In genomic region chr17:71237903-71238538, GRCh38 we compare ENCODE assay signal across 12 cellular contexts.
A peak's percentile ranks its signal among the peaks of the same experiment; 100 is the strongest.
DNase-seq lines count a peak whose midpoint lies in the region; ATAC-seq, FAIRE-seq and TF ChIP-seq lines count a peak whose summit lies in the region.
"Had no signal": no experiment of that assay in that cellular context is flagged by ENCODE, and none has a peak within 500 bp of the region (broad histone marks: within the 10 kb centered on the region; RNA-seq: fewer than 3 reads in every experiment).

No MANE protein-coding gene starts in this region.

- H3K4me1 Mint-ChIP-seq in activated CD8-positive, alpha-beta T cell treated with anti-CD3 and anti-CD28 coated beads, Interleukin-2, amount 10 ng/mL, durations not matched to agents 7 days and 5 days (ENCODE audit: low read depth): no peaks in the 10 kb centered on the region
- no peaks in the 10 kb centered on the region for H3K4me1 Mint-ChIP-seq in nephron progenitor cell
- H3K4me1 Mint-ChIP-seq: activated naive CD4-positive, alpha-beta T cell treated with anti-CD3 and anti-CD28 coated beads, Interleukin-2, amount 50 U/mL, for 24 hours had no signal

- ATAC-seq in A549: peak; percentile 62 to 73; a peak in 4 of 6 replicates
- no peak for ATAC-seq in activated CD8-positive, alpha-beta T cell treated with anti-CD3 and anti-CD28 coated beads, Interleukin-2, amount 10 ng/mL, durations not matched to agents 7 days and 5 days
- ATAC-seq: left cardiac atrium had no signal

- POLR2A ChIA-PET in A549 (lab: Yijun Ruan, JAX): no interaction called here
- POLR2A ChIA-PET in activated CD8-positive, alpha-beta T cell treated with anti-CD3 and anti-CD28 coated beads, Interleukin-2, amount 10 ng/mL, durations not matched to agents 7 days and 5 days (lab: Charles Lee): no interaction called here

- peak; percentile 6 to 37 for DNase-seq in A549 (ENCODE audit: low read depth in 1 of 2, low spot score in 1 of 2)
- peak; percentile 25 for DNase-seq in HFF-Myc (ENCODE audit: extremely low read depth, low read depth)
- peak; percentile 40 for DNase-seq in NCI-H748 treated with DMSO at 0.1 percent for 48 hours (lab: John Stamatoyannopoulos, UW)
- DNase-seq in fibroblast of villous mesenchyme (ENCODE audit: low read depth): peak; percentile 55
- no peak for DNase-seq in activated CD8-positive, alpha-beta T cell treated with anti-CD3 and anti-CD28 coated beads, Interleukin-2, amount 10 ng/mL, durations not matched to agents 7 days and 5 days
- no peak for DNase-seq in nephron progenitor cell
- no peak for DNase-seq in cardiac septum (ENCODE audit: low spot score)
- no peak for DNase-seq in stimulated activated naive CD4-positive, alpha-beta T cell (lab: John Stamatoyannopoulos, UW)
- DNase-seq: left cardiac atrium had no signal

- CTCF ChIA-PET in A549 (lab: Yijun Ruan, JAX): interaction anchor here (1.2 to 3.4 kb wide), 5 partner anchors 39 to 880 kb away, joined by 3 to 10 read pairs (median 5); no protein-coding TSS in a partner anchor
- CTCF ChIA-PET in activated CD8-positive, alpha-beta T cell treated with anti-CD3 and anti-CD28 coated beads, Interleukin-2, amount 10 ng/mL, durations not matched to agents 7 days and 5 days (lab: Charles Lee): no interaction called here

- 13% methylated on average over 1 of the region's 1 CpG for WGBS in A549 (ENCODE audit: missing lambda C conversion rate)

- no peak overlapping the region for H3K4me2 ChIP-seq in A549

- no peak for TF ChIP-seq EP300 in A549 (IDR thresholded peaks at IDR 0.05)

- TF ChIP-seq RAD21 in A549 (conservative IDR thresholded peaks at IDR 0.05 in 1 of 2, IDR thresholded peaks at IDR 0.05 in 1 of 2): peak; percentile 58 to 67

- peak; percentile 90 for FAIRE-seq in A549 (lab: Jason Lieb, UNC)
- FAIRE-seq: H1 had no signal

- no peak overlapping the region for H3K27ac ChIP-seq in A549
- H3K27ac ChIP-seq: SJCRH30 had no signal

- intact Hi-C loops in cardiac septum (cut with DNase I): no loop called here

- no peaks in the 10 kb centered on the region for H3K4me1 ChIP-seq in A549
- H3K4me1 ChIP-seq: SJCRH30 had no signal

- H3K27me3 Mint-ChIP-seq in activated CD8-positive, alpha-beta T cell treated with anti-CD3 and anti-CD28 coated beads, Interleukin-2, amount 10 ng/mL, durations not matched to agents 7 days and 5 days (ENCODE audit: low read depth): no peaks in the 10 kb centered on the region
- H3K27me3 Mint-ChIP-seq in nephron progenitor cell (ENCODE audit: low read depth, poor library complexity): no peaks in the 10 kb centered on the region
- H3K27me3 Mint-ChIP-seq: activated naive CD4-positive, alpha-beta T cell treated with anti-CD3 and anti-CD28 coated beads, Interleukin-2, amount 50 U/mL, for 24 hours had no signal

- peaks cover 3% of the 10 kb centered on the region for H3K9me3 Mint-ChIP-seq in activated CD8-positive, alpha-beta T cell treated with anti-CD3 and anti-CD28 coated beads, Interleukin-2, amount 10 ng/mL, durations not matched to agents 7 days and 5 days (ENCODE audit: insufficient read depth)
- no peaks in the 10 kb centered on the region for H3K9me3 Mint-ChIP-seq in nephron progenitor cell

- H3K4me3 ChIP-seq in A549: no peak overlapping the region
- no peak overlapping the region for H3K4me3 ChIP-seq in HFF-Myc (replicated peaks; ENCODE audit: low read depth, low read length)
- no peak overlapping the region for H3K4me3 ChIP-seq in fibroblast of villous mesenchyme (ENCODE audit: low read depth, low read length)
- H3K4me3 ChIP-seq: SJCRH30 had no signal

- TF ChIP-seq POLR2A in A549 (IDR thresholded peaks at IDR 0.05; ENCODE audit: low read length): no peak

- H3K27ac Mint-ChIP-seq in activated CD8-positive, alpha-beta T cell treated with anti-CD3 and anti-CD28 coated beads, Interleukin-2, amount 10 ng/mL, durations not matched to agents 7 days and 5 days: no peak overlapping the region
- H3K27ac Mint-ChIP-seq in nephron progenitor cell: no peak overlapping the region
- H3K27ac Mint-ChIP-seq: activated naive CD4-positive, alpha-beta T cell treated with anti-CD3 and anti-CD28 coated beads, Interleukin-2, amount 50 U/mL, for 24 hours had no signal

- no peak overlapping the region for H3K4me3 Mint-ChIP-seq in activated CD8-positive, alpha-beta T cell treated with anti-CD3 and anti-CD28 coated beads, Interleukin-2, amount 10 ng/mL, durations not matched to agents 7 days and 5 days
- H3K4me3 Mint-ChIP-seq in nephron progenitor cell: no peak overlapping the region
- H3K4me3 Mint-ChIP-seq: activated naive CD4-positive, alpha-beta T cell treated with anti-CD3 and anti-CD28 coated beads, Interleukin-2, amount 50 U/mL, for 24 hours had no signal

- TF ChIP-seq CTCF in A549 (IDR thresholded peaks at IDR 0.05): peak; percentile 43
- TF ChIP-seq CTCF in HFF-Myc (IDR thresholded peaks at IDR 0.05; ENCODE audit: low read depth, low read length, missing control alignments): no peak
- TF ChIP-seq CTCF in fibroblast of villous mesenchyme (IDR thresholded peaks at IDR 0.05; ENCODE audit: insufficient read depth, low read depth, low read length): peak; percentile 45
- TF ChIP-seq CTCF in nephron progenitor cell (IDR thresholded peaks at IDR 0.05): no peak

- no peaks in the 10 kb centered on the region for H3K9me3 ChIP-seq in A549
- H3K9me3 ChIP-seq: SJCRH30 had no signal

- no peaks in the 10 kb centered on the region for H3K36me3 Mint-ChIP-seq in activated CD8-positive, alpha-beta T cell treated with anti-CD3 and anti-CD28 coated beads, Interleukin-2, amount 10 ng/mL, durations not matched to agents 7 days and 5 days (ENCODE audit: low read depth)
- no peaks in the 10 kb centered on the region for H3K36me3 Mint-ChIP-seq in nephron progenitor cell (ENCODE audit: low read depth)
- H3K36me3 Mint-ChIP-seq: activated naive CD4-positive, alpha-beta T cell treated with anti-CD3 and anti-CD28 coated beads, Interleukin-2, amount 50 U/mL, for 24 hours had no signal

TF ChIP-seq in A549, 52 proteins besides CTCF, POLR2A, EP300 and RAD21:
- TF ChIP-seq MAZ (IDR thresholded peaks at IDR 0.05; ENCODE audit: borderline replicate concordance, low read depth, low read length) (no peak), ZSCAN20 (CRISPR knock-in tag; IDR thresholded peaks at IDR 0.05) (no peak), NR3C1 (IDR thresholded peaks at IDR 0.05) (no peak), TP53 (CRISPR knock-in tag; IDR thresholded peaks at IDR 0.05) (no peak), REST (IDR thresholded peaks at IDR 0.05) (no peak), SMC3 (IDR thresholded peaks at IDR 0.05) (peak; percentile 61), JUNB (IDR thresholded peaks at IDR 0.05) (no peak), CHD4 (IDR thresholded peaks at IDR 0.05; ENCODE audit: borderline replicate concordance) (no peak)

Comparison
In these comparisons a context has a peak if more than half of its experiments do, and no peak if none do; other contexts are left out.
1. DNase-seq: peak in A549 (2 of 2), HFF-Myc (single experiment), NCI-H748 treated with DMSO at 0.1 percent for 48 hours (single experiment) and fibroblast of villous mesenchyme (single experiment); none in activated CD8-positive, alpha-beta T cell treated with anti-CD3 and anti-CD28 coated beads, Interleukin-2, amount 10 ng/mL, durations not matched to agents 7 days and 5 days (single experiment), nephron progenitor cell (single experiment), cardiac septum (single experiment) and stimulated activated naive CD4-positive, alpha-beta T cell (0 of 6).
2. CTCF ChIP-seq: peak in A549 (single experiment) and fibroblast of villous mesenchyme (single experiment); none in HFF-Myc (single experiment) and nephron progenitor cell (single experiment).